Comparison of ENCODE assay signal across 8 cellular contexts in genomic region chr1:154344977-154345837, GRCh38. TPM values are rescaled to one million over a fixed set of nuclear protein-coding genes. Genes with fewer than 3 reads are reported as not detected.
A peak's percentile ranks its signal among the peaks of the same experiment; 100 is the strongest.
DNase-seq lines count a peak whose midpoint lies in the region; ATAC-seq and TF ChIP-seq lines count a peak whose summit lies in the region.

No MANE protein-coding gene starts in this region.

- H3K4me2 ChIP-seq in OCI-LY1 (ENCODE audit: low read length) = no peak overlapping the region

- DNase-seq in G401 (ENCODE audit: low spot score) (peak; percentile 27), foreskin keratinocyte (no peak), NCI-H1092 (lab: John Stamatoyannopoulos, UW) (no peak)
- DNase-seq in activated T-cell treated with anti-CD3 and anti-CD28 coated beads, Interleukin-2, amount 50 U/mL, for 48 hours = peak; percentile 83 to 87
- peak; percentile 57 to 60 for DNase-seq in stimulated activated CD4-positive, alpha-beta T cell treated with anti-CD3 and anti-CD28 coated beads, Interleukin-1b, Interleukin-23, amount 100 ng/mL, for 1 hour (ENCODE audit: low read depth in 2 of 2)

- no peak overlapping the region for H3K4me3 ChIP-seq in OCI-LY1 (ENCODE audit: low read depth, low read length, poor library complexity, severe bottlenecking)

- peak; percentile 93 for TF ChIP-seq CTCF in OCI-LY1 (IDR thresholded peaks at IDR 0.05; ENCODE audit: low read length)
- TF ChIP-seq CTCF in foreskin keratinocyte (conservative IDR thresholded peaks at IDR 0.05) = peak; percentile 71

- H3K36me3 ChIP-seq in OCI-LY1 (ENCODE audit: insufficient read depth, low read length) = no peaks in the 10 kb centered on the region; the same call in 1 of the 2 replicates

- H3K9ac ChIP-seq in OCI-LY1 (ENCODE audit: low read length) = no peak overlapping the region

- H2AFZ ChIP-seq in OCI-LY1 (ENCODE audit: low read length) = no peak overlapping the region

- H3K9me2 ChIP-seq in OCI-LY1 (ENCODE audit: low read depth, low read length) = no peaks in the 10 kb centered on the region

- H4K20me1 ChIP-seq in OCI-LY1 (ENCODE audit: insufficient read depth, low read length) = no peaks in the 10 kb centered on the region

- H3K4me1 ChIP-seq in OCI-LY1 (ENCODE audit: insufficient read depth, low read length, severe bottlenecking) = no peaks in the 10 kb centered on the region
- no peaks in the 10 kb centered on the region for H3K4me1 ChIP-seq in foreskin keratinocyte

- H3K79me2 ChIP-seq in OCI-LY1 (ENCODE audit: insufficient read depth, low read length) = no peaks in the 10 kb centered on the region

- H3K27me3 ChIP-seq in OCI-LY1 (ENCODE audit: insufficient read depth, low read length) = no peaks in the 10 kb centered on the region
- no peaks in the 10 kb centered on the region for H3K27me3 ChIP-seq in foreskin keratinocyte

- H3F3A ChIP-seq in OCI-LY1 (ENCODE audit: insufficient read depth, low read length) = no peaks in the 10 kb centered on the region

- ATAC-seq in foreskin keratinocyte (no peak), HG03097 (IDR thresholded peaks at IDR 0.05; ENCODE audit: low FRiP score, unreplicated experiment) (no peak), HG02970 (IDR thresholded peaks at IDR 0.05; ENCODE audit: low FRiP score, unreplicated experiment) (no peak)

- no peak overlapping the region for H3K27ac ChIP-seq in OCI-LY1 (ENCODE audit: low read depth, low read length, poor library complexity, severe bottlenecking)
- no peak overlapping the region for H3K27ac ChIP-seq in foreskin keratinocyte

- in situ Hi-C loops in G401 (cut with HindIII; ENCODE audit: low sequenced_read_pairs) = no loop called here

- H3K9me3 ChIP-seq in OCI-LY1 (ENCODE audit: low read length) = no peaks in the 10 kb centered on the region

RNA-seq across cellular contexts. Expression of gene ATP8B2, which starts 19.9 kb away (rescaled TPM):
- 66.6 and 73.8 TPM in 2 replicates for total RNA-seq in G401 (2014; rRNA removed; shearing (Covaris generic))
- total RNA-seq in foreskin keratinocyte = 21.2 and 23.1 TPM in 2 replicates
- polyA plus RNA-seq in foreskin keratinocyte = 9.0 and 10.0 TPM in 2 replicates

RNA-seq across cellular contexts. Expression of gene AQP10, which starts 24.3 kb away (rescaled TPM):
- 0.24 TPM in 1 of 2 replicates, not detected in the other for total RNA-seq in G401 (2014; rRNA removed; shearing (Covaris generic))
- 0.17 and 0.18 TPM in 2 replicates for total RNA-seq in foreskin keratinocyte
- polyA plus RNA-seq in foreskin keratinocyte = 0.16 and 0.17 TPM in 2 replicates

RNA-seq across cellular contexts. Expression of gene IL6R, which starts 59.9 kb away (rescaled TPM):
- total RNA-seq in G401 (2014; rRNA removed; shearing (Covaris generic)) = 4.7 and 44.7 TPM in 2 replicates
- 17.5 and 22.5 TPM in 2 replicates for total RNA-seq in foreskin keratinocyte
- 5.8 and 6.3 TPM in 2 replicates for polyA plus RNA-seq in foreskin keratinocyte

Comparison
In these comparisons a context has a peak if more than half of its experiments do, and no peak if none do; other contexts are left out.
1. DNase-seq: peak in G401 (single experiment), activated T-cell treated with anti-CD3 and anti-CD28 coated beads, Interleukin-2, amount 50 U/mL, for 48 hours (2 of 2) and stimulated activated CD4-positive, alpha-beta T cell treated with anti-CD3 and anti-CD28 coated beads, Interleukin-1b, Interleukin-23, amount 100 ng/mL, for 1 hour (2 of 2); none in foreskin keratinocyte (0 of 2) and NCI-H1092 (single experiment).